11 cellular contexts compared by ENCODE assay signal in the genomic region with DNA sequence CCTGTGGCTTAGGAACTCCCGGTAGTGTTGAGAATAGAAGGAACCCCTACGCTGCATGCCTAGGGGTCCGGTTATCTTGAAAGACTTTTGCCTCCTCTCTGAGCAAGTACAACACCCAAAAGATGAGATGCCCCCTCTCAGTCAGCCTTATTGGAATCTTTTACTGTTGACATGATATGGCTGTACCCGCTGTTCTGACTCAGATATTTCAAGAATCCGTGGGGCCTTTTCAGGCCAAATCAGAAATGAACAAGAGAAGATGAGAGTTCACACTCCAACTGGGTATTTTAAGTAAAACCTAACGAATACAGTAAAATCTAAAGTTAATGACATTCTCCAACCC.
DNase-seq lines count a peak whose midpoint lies in the region; ATAC-seq and TF ChIP-seq lines count a peak whose summit lies in the region.
"Had no signal": no experiment of that assay in that cellular context is flagged by ENCODE, and none has a peak within 500 bp of the region (broad histone marks: within the 10 kb centered on the region; RNA-seq: fewer than 3 reads in every experiment).

No MANE protein-coding gene starts in this region.

- H3K79me2 ChIP-seq in DOHH2 (ENCODE audit: control insufficient read depth, low read length), result no peaks in the 10 kb centered on the region

- no peaks in the 10 kb centered on the region for H3F3A ChIP-seq in DOHH2 (ENCODE audit: control insufficient read depth, insufficient read depth)

- no peaks in the 10 kb centered on the region for H3K9me2 ChIP-seq in DOHH2 (replicated peaks; ENCODE audit: control insufficient read depth, low read length)

- H3K4me1 Mint-ChIP-seq in central memory CD8-positive, alpha-beta T cell, result peaks cover 35% of the 10 kb centered on the region
- H3K4me1 Mint-ChIP-seq in nephron progenitor cell, result peaks cover 19% of the 10 kb centered on the region

- H3K4me3 ChIP-seq in DOHH2 (ENCODE audit: low read length), result peak overlapping the region; percentile 69
- H3K4me3 ChIP-seq: HAP-1 had no signal

- no peaks in the 10 kb centered on the region for H3K9me3 Mint-ChIP-seq in central memory CD8-positive, alpha-beta T cell
- peaks cover 57% of the 10 kb centered on the region for H3K9me3 Mint-ChIP-seq in nephron progenitor cell

- DNase-seq in central memory CD8-positive, alpha-beta T cell (ENCODE audit: low spot score in 2 of 2), result no peak
- no peak for DNase-seq in nephron progenitor cell
- no peak for DNase-seq in foreskin melanocyte
- DNase-seq in HUDEP-2 (lab: John Stamatoyannopoulos, UW; ENCODE audit: unreplicated experiment in 76 of 76), result no peak
- DNase-seq in cerebellar cortex (ENCODE audit: low spot score), result no peak
- DNase-seq: DMS153, NCI-H2029 treated with DMSO at 0.1 percent for 48 hours had no signal

- no peaks in the 10 kb centered on the region for H3K9me3 ChIP-seq in DOHH2 (ENCODE audit: control insufficient read depth, insufficient read depth, low read length)

- H3K36me3 Mint-ChIP-seq in central memory CD8-positive, alpha-beta T cell (ENCODE audit: insufficient read depth), result peaks cover 6% of the 10 kb centered on the region
- peaks cover 13% of the 10 kb centered on the region for H3K36me3 Mint-ChIP-seq in nephron progenitor cell (ENCODE audit: low read depth)

- H3K27ac ChIP-seq in DOHH2 (ENCODE audit: low read depth, low read length), result no peak overlapping the region

- no peaks in the 10 kb centered on the region for H3K36me3 ChIP-seq in DOHH2 (ENCODE audit: control insufficient read depth, low read length)
- H3K36me3 ChIP-seq: HAP-1 had no signal

- H3K27me3 ChIP-seq in DOHH2 (ENCODE audit: control insufficient read depth, low read length), result peaks cover 15% of the 10 kb centered on the region

- no peaks in the 10 kb centered on the region for H3K27me3 Mint-ChIP-seq in central memory CD8-positive, alpha-beta T cell
- H3K27me3 Mint-ChIP-seq in nephron progenitor cell (ENCODE audit: low read depth, poor library complexity), result peaks cover 52% of the 10 kb centered on the region

- peak overlapping the region; percentile 53 for H3K27ac Mint-ChIP-seq in central memory CD8-positive, alpha-beta T cell (ENCODE audit: low read depth)
- no peak overlapping the region for H3K27ac Mint-ChIP-seq in nephron progenitor cell

- peak; percentile 12 for ATAC-seq in HG03442 (IDR thresholded peaks at IDR 0.05; ENCODE audit: unreplicated experiment)
- peak; percentile 22 for ATAC-seq in central memory CD8-positive, alpha-beta T cell (replicated peaks; ENCODE audit: extremely low read depth, poor library complexity, severe bottlenecking)
- ATAC-seq in HG03039 (IDR thresholded peaks at IDR 0.05; ENCODE audit: unreplicated experiment), result no peak

- H3K4me3 Mint-ChIP-seq in central memory CD8-positive, alpha-beta T cell, result peak overlapping the region; percentile 84
- H3K4me3 Mint-ChIP-seq in nephron progenitor cell, result peak overlapping the region; percentile 73

- H4K20me1 ChIP-seq in DOHH2 (ENCODE audit: control insufficient read depth, insufficient read depth, low read depth, low read length), result no peaks in the 10 kb centered on the region

- peak overlapping the region; percentile 79 for H3K4me2 ChIP-seq in DOHH2 (ENCODE audit: low read length)

- TF ChIP-seq CTCF in DOHH2 (IDR thresholded peaks at IDR 0.05; ENCODE audit: low read depth, low read length, poor library complexity, severe bottlenecking), result no peak
- no peak for TF ChIP-seq CTCF in nephron progenitor cell (IDR thresholded peaks at IDR 0.05)

- H3K4me1 ChIP-seq in DOHH2 (ENCODE audit: control insufficient read depth, low read length), result peaks cover 9% of the 10 kb centered on the region
- H3K4me1 ChIP-seq: HAP-1 had no signal
